Comparison of ENCODE assay signal across 1 cellular context in the genomic region with DNA sequence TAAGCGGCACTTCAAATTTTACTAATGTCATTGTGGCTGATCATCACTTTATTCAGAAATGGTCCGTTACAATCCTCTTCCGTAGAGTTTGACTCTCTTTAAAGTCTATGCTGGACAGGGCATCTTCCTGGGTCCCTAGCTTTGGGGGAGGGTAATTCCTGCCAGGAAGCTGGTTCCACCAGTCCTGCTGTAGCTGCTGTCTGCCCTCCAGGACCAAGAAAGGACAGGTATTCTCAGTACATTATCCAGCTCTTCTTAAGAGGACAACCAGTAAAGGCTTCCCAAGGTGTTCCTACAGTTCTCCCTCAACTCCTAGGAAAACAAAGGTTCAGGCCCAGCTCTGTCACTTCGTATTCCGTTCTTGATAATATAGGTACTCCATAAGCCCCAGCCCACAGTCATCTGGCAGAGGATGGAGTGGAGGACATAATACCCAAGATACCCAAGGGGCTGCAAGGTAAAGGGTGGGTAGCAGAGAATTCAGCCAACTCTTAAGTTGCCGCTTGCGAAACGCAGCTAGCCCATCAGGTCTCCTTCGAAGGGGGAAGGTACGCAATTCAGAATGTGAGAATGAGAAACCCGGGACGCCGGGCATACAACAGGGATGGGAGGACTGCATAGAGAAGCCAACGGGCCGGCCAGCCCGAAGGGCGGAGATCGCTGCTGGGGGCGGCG.
TF ChIP-seq lines count a peak whose summit lies in the region.

No MANE protein-coding gene starts in this region.

TF ChIP-seq in IMR-90, 13 proteins besides CTCF, POLR2A, EP300 and RAD21:
- TF ChIP-seq MAFK (IDR thresholded peaks at IDR 0.05; ENCODE audit: low read depth, low read length): no peak
- TF ChIP-seq FOS (IDR thresholded peaks at IDR 0.05; ENCODE audit: low read depth, low read length): no peak
- TF ChIP-seq CEBPB (IDR thresholded peaks at IDR 0.05; ENCODE audit: low read depth, low read length): peak; percentile 38; the same call in 1 of the 2 replicates
TF ChIP-seq in IMR-90: peak in this region for 1.
